In genomic region chr6:131290955-131291354, GRCh38 we compare ENCODE assay signal across 23 cellular contexts.
DNase-seq lines count a peak whose midpoint lies in the region; ATAC-seq, FAIRE-seq and TF ChIP-seq lines count a peak whose summit lies in the region.
"Had no signal": no experiment of that assay in that cellular context is flagged by ENCODE, and none has a peak within 500 bp of the region (broad histone marks: within the 10 kb centered on the region; RNA-seq: fewer than 3 reads in every experiment).

No MANE protein-coding gene starts in this region.

- H3K4ac ChIP-seq in H1 (replicated peaks; ENCODE audit: insufficient read length, low read depth, low read length): peak overlapping the region; percentile 61

- no peak overlapping the region; the same call in 1 of the 2 replicates for H2BK5ac ChIP-seq in H1 (ENCODE audit: low read depth, low read length)

- H2AK5ac ChIP-seq in H1 (ENCODE audit: low read depth, low read length): no peak overlapping the region

- TF ChIP-seq POLR2A in H1 (IDR thresholded peaks at IDR 0.05; ENCODE audit: control extremely low read depth in 1 of 2, low read depth in 2 of 2, low read length in 2 of 2) (no peak), upper lobe of left lung (IDR thresholded peaks at IDR 0.05) (no peak)

- 0 out of 2 replicates have a peak overlapping the region, but pooled peaks have one; percentile 25 for H2BK20ac ChIP-seq in H1 (ENCODE audit: low read length)

- 0 out of 2 replicates have a peak overlapping the region, but pooled peaks have one; percentile 0 for H3K18ac ChIP-seq in H1 (ENCODE audit: extremely low read depth, low read length)

- H3K23me2 ChIP-seq in H1 (ENCODE audit: low read depth, low read length): peaks cover 4% of the 10 kb centered on the region; the same call in 1 of the 2 replicates

- no peak overlapping the region for H3K27ac ChIP-seq in RWPE1
- no peak overlapping the region for H3K27ac ChIP-seq in H1 (ENCODE audit: low read depth, low read length)
- H3K27ac ChIP-seq in SK-N-SH (ENCODE audit: low read depth in 2 of 2, low read length in 1 of 2): no peak overlapping the region
- H3K27ac ChIP-seq in upper lobe of left lung: no peak overlapping the region
- H3K27ac ChIP-seq: SK-N-MC had no signal

- no peak overlapping the region for H3K56ac ChIP-seq in H1 (replicated peaks; ENCODE audit: insufficient read length, low read depth, low read length)

- no peaks in the 10 kb centered on the region for H3K9me3 ChIP-seq in H1 (ENCODE audit: insufficient read depth in 2 of 2, low read depth in 1 of 2, low read length in 1 of 2)
- no peaks in the 10 kb centered on the region for H3K9me3 ChIP-seq in SK-N-SH
- H3K9me3 ChIP-seq in upper lobe of left lung: no peaks in the 10 kb centered on the region

- H3K14ac ChIP-seq in H1 (ENCODE audit: insufficient read length): no peak overlapping the region

- TF ChIP-seq EP300 in H1 (IDR thresholded peaks at IDR 0.05; ENCODE audit: borderline replicate concordance in 1 of 2, low read depth in 2 of 2, low read length in 2 of 2) (no peak), SK-N-SH (IDR thresholded peaks at IDR 0.05; ENCODE audit: borderline replicate concordance in 1 of 2, low read depth in 1 of 2, low read length in 1 of 2) (no peak), upper lobe of left lung (IDR thresholded peaks at IDR 0.05) (no peak)

- ATAC-seq in HG03159 (IDR thresholded peaks at IDR 0.05; ENCODE audit: unreplicated experiment): no peak
- ATAC-seq in upper lobe of left lung (ENCODE audit: low FRiP score in 2 of 2): no peak

- DNase-seq in HT1080 (ENCODE audit: low read depth) (peak; percentile 27), RWPE1 (ENCODE audit: low spot score) (peak; percentile 18), H1 (ENCODE audit: low read depth in 1 of 2, low spot score in 2 of 2) (no peak), SK-N-SH (no peak), NCI-H446 (lab: John Stamatoyannopoulos, UW) (no peak), upper lobe of left lung (no peak)
- DNase-seq: C1 segment of cervical spinal cord; Calu3; CD8-positive, alpha-beta memory T cell; DMS153; KG1; NCI-H1105; NCI-H146; NCI-H2029; NCI-H226; NCI-H774; SHP77 had no signal

- no peak overlapping the region for H2AFZ ChIP-seq in H1 (ENCODE audit: low read length)
- no peak overlapping the region for H2AFZ ChIP-seq in SK-N-SH (ENCODE audit: low read depth)

- H3K79me1 ChIP-seq in H1 (ENCODE audit: low read depth, low read length): peaks cover 2% of the 10 kb centered on the region; the same call in 1 of the 2 replicates

- no peaks in the 10 kb centered on the region for H3K9me2 ChIP-seq in SK-N-SH

- no peaks in the 10 kb centered on the region for H3K79me2 ChIP-seq in H1 (ENCODE audit: control insufficient read depth in 1 of 2, insufficient read depth in 2 of 2, low read length in 2 of 2)
- H3K79me2 ChIP-seq in SK-N-SH (ENCODE audit: insufficient read depth): no peaks in the 10 kb centered on the region

- no peak overlapping the region for H4K91ac ChIP-seq in H1 (replicated peaks; ENCODE audit: insufficient read length, low read length)

- H3K4me1 ChIP-seq in H1 (replicated peaks in 1 of 4; ENCODE audit: control insufficient read depth in 3 of 4, insufficient read depth in 4 of 4, low read length in 3 of 4): peaks cover 5 to 21% (median 11%) of the 10 kb centered on the region in 4 experiments
- H3K4me1 ChIP-seq in SK-N-SH (ENCODE audit: control insufficient read depth in 1 of 2, insufficient read depth in 2 of 2, low read depth in 1 of 2, low read length in 1 of 2): no peaks in the 10 kb centered on the region
- H3K4me1 ChIP-seq in upper lobe of left lung: peaks cover 0 to 22% (median 9%) of the 10 kb centered on the region in 4 donors

- peak overlapping the region; percentile 30; the same call in 1 of the 2 replicates for H2BK12ac ChIP-seq in H1 (ENCODE audit: low read depth, low read length)

- no peak overlapping the region for H4K5ac ChIP-seq in H1 (ENCODE audit: insufficient read length, low read depth, low read length)

- peak overlapping the region; percentile 76 for H2BK120ac ChIP-seq in H1 (replicated peaks; ENCODE audit: low read depth, low read length)

- TF ChIP-seq RAD21 in H1 (IDR thresholded peaks at IDR 0.05 in 1 of 2, conservative IDR thresholded peaks at IDR 0.05 in 1 of 2; ENCODE audit: low read depth in 2 of 2, low read length in 2 of 2) (no peak), SK-N-SH (IDR thresholded peaks at IDR 0.05; ENCODE audit: low read length) (no peak)

- FAIRE-seq in H1 (lab: Jason Lieb, UNC): no peak
- FAIRE-seq: G401.6, GM12892, H54, RCC 7860 had no signal

- H3K27me3 ChIP-seq in H1 (replicated peaks in 1 of 4; ENCODE audit: control insufficient read depth in 3 of 4, extremely low read depth in 1 of 4, insufficient read depth in 3 of 4, low read length in 3 of 4) (no peaks in the 10 kb centered on the region; a peak in 1 of 7 replicates), SK-N-SH (ENCODE audit: insufficient read depth) (peaks cover 11% of the 10 kb centered on the region; the same call in 1 of the 2 replicates), upper lobe of left lung (no peaks in the 10 kb centered on the region)

- no peak overlapping the region for H4K8ac ChIP-seq in H1 (ENCODE audit: extremely low read depth, insufficient read depth, low read length)

- POLR2A ChIA-PET in RWPE1 (lab: Yijun Ruan, JAX; ENCODE audit: low non-redundant PET) (no interaction called here), H1 (lab: Charles Lee; ENCODE audit: partially characterized antibody) (no interaction called here), SK-N-SH (lab: Yijun Ruan, JAX) (no interaction called here)

- H4K20me1 ChIP-seq in H1 (replicated peaks in 1 of 2; ENCODE audit: control insufficient read depth in 1 of 2, insufficient read depth in 2 of 2, low read length in 2 of 2): no peaks in the 10 kb centered on the region
- no peaks in the 10 kb centered on the region for H4K20me1 ChIP-seq in SK-N-SH (ENCODE audit: insufficient read depth)

- H3K9ac ChIP-seq in H1 (replicated peaks in 1 of 4; ENCODE audit: extremely low read depth in 1 of 4, low read depth in 3 of 4, low read length in 3 of 4): no peak overlapping the region
- no peak overlapping the region for H3K9ac ChIP-seq in SK-N-SH

- 92% methylated on average over 4 of the region's 4 CpGs; no CpG with 5 or more reads in 1 of the 2 experiments for WGBS in H1 (ENCODE audit: extremely low coverage in 1 of 2, insufficient coverage in 1 of 2, insufficient read length in 1 of 2, insufficient replicate concordance in 2 of 2, low coverage in 1 of 2, low lambda C conversion rate in 2 of 2, missing lambda C conversion rate in 1 of 2), 2 experiments
- 28% methylated on average over 3 of the region's 4 CpGs for WGBS in SK-N-SH (ENCODE audit: low lambda C conversion rate)
- 99% methylated on average over 4 of the region's 4 CpGs for WGBS in upper lobe of left lung, 2 donors

- H3K4me2 ChIP-seq in H1 (ENCODE audit: insufficient read depth in 1 of 2, low read depth in 2 of 2, low read length in 2 of 2): no peak overlapping the region
- no peak overlapping the region for H3K4me2 ChIP-seq in SK-N-SH

- no peak overlapping the region for H2BK15ac ChIP-seq in H1 (ENCODE audit: low read length)

- no peaks in the 10 kb centered on the region for H3F3A ChIP-seq in SK-N-SH (replicated peaks; ENCODE audit: insufficient read depth)

- CTCF ChIA-PET in RWPE1 (lab: Yijun Ruan, JAX): no interaction called here
- CTCF ChIA-PET in H1 (lab: Charles Lee; ENCODE audit: partially characterized antibody): no interaction called here
- CTCF ChIA-PET in SK-N-SH (lab: Yijun Ruan, JAX): no interaction called here

- no peaks in the 10 kb centered on the region; a peak in 1 of 8 replicates for H3K36me3 ChIP-seq in H1 (ENCODE audit: control insufficient read depth in 2 of 4, insufficient read depth in 4 of 4, low read length in 3 of 4)
- H3K36me3 ChIP-seq in SK-N-SH (replicated peaks in 1 of 2; ENCODE audit: control insufficient read depth in 1 of 2, insufficient read depth in 2 of 2, low read length in 1 of 2): no peaks in the 10 kb centered on the region
- H3K36me3 ChIP-seq in upper lobe of left lung: no peaks in the 10 kb centered on the region

- no peak overlapping the region for H3K23ac ChIP-seq in H1 (ENCODE audit: insufficient read length)

- H3K4me3 ChIP-seq in H1 (ENCODE audit: extremely low read depth in 1 of 4, insufficient read depth in 2 of 4, low read depth in 3 of 4, low read length in 4 of 4) (no peak overlapping the region), SK-N-SH (ENCODE audit: low read depth in 2 of 2, low read length in 1 of 2) (no peak overlapping the region), upper lobe of left lung (no peak overlapping the region)
- H3K4me3 ChIP-seq: SK-N-MC had no signal

- no peak for TF ChIP-seq CTCF in RWPE1 (conservative IDR thresholded peaks at IDR 0.05; ENCODE audit: low read depth)
- no peak for TF ChIP-seq CTCF in H1 (IDR thresholded peaks at IDR 0.05; ENCODE audit: control extremely low read depth in 1 of 3, insufficient read depth in 1 of 3, low read depth in 1 of 3, low read length in 3 of 3)
- TF ChIP-seq CTCF in SK-N-SH (IDR thresholded peaks at IDR 0.05): no peak
- TF ChIP-seq CTCF in upper lobe of left lung (IDR thresholded peaks at IDR 0.05): no peak

TF ChIP-seq in H1, 55 proteins besides CTCF, POLR2A, EP300 and RAD21 (continues in another document):
- TF ChIP-seq SUZ12 (IDR thresholded peaks at IDR 0.05; ENCODE audit: low read length): no peak
- no peak for TF ChIP-seq RBBP5 (IDR thresholded peaks at IDR 0.05; ENCODE audit: borderline replicate concordance, low read depth, low read length)
- no peak for TF ChIP-seq TBP (IDR thresholded peaks at IDR 0.05; ENCODE audit: low read depth, low read length)
- no peak for TF ChIP-seq POLR2AphosphoS5 (IDR thresholded peaks at IDR 0.05; ENCODE audit: low read depth, low read length)
- no peak for TF ChIP-seq SIX5 (IDR thresholded peaks at IDR 0.05; ENCODE audit: low read depth, low read length)
- TF ChIP-seq SP1 (IDR thresholded peaks at IDR 0.05; ENCODE audit: low read depth, low read length): no peak
- TF ChIP-seq EZH2 (IDR thresholded peaks at IDR 0.05; ENCODE audit: low read depth, low read length, severe bottlenecking): no peak
- TF ChIP-seq CHD1 (IDR thresholded peaks at IDR 0.05; ENCODE audit: low read depth, low read length): no peak

TF ChIP-seq in SK-N-SH, 30 proteins besides CTCF, POLR2A, EP300 and RAD21 (continues in another document):
- no peak for TF ChIP-seq CHD2 (IDR thresholded peaks at IDR 0.05; ENCODE audit: low read length, partially characterized antibody)
- TF ChIP-seq MXI1 (IDR thresholded peaks at IDR 0.05; ENCODE audit: low read depth, low read length): no peak
- no peak for TF ChIP-seq FOXM1 (IDR thresholded peaks at IDR 0.05; ENCODE audit: low read depth)
- no peak for TF ChIP-seq TCF12 (IDR thresholded peaks at IDR 0.05)

Comparison
In these comparisons a context has a peak if more than half of its experiments do, and no peak if none do; other contexts are left out.
1. DNase-seq: peak in HT1080 (single experiment) and RWPE1 (single experiment); none in H1 (0 of 2), SK-N-SH (single experiment), NCI-H446 (0 of 2) and upper lobe of left lung (0 of 2).